ENCODE assay signal across 27 cellular contexts in the genomic region with DNA sequence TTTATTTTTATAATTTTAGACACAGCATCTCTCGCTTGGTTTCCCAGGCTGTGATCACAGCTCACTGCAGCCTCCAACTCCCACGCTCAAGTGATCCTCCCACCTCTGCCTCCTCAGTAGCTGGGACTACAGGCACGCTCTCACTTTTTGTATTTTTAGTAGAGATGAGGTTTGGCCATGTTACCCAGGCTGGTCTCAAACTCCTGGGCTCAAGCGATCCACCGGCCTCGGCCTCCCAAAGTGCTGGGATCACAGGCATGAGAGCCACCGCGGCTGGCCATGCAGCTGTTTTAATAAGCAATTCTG. TPM values are rescaled to one million over a fixed set of nuclear protein-coding genes. Genes with fewer than 3 reads are reported as not detected.
DNase-seq lines count a peak whose midpoint lies in the region; ATAC-seq, FAIRE-seq and TF ChIP-seq lines count a peak whose summit lies in the region.
"Had no signal": no experiment of that assay in that cellular context is flagged by ENCODE, and none has a peak within 500 bp of the region (broad histone marks: within the 10 kb centered on the region; RNA-seq: fewer than 3 reads in every experiment).

No MANE protein-coding gene starts in this region.

- ATAC-seq in A549 (no peak), HepG2 (no peak), left ventricle myocardium superior (no peak)

- H3K4me1 ChIP-seq in A549 (peaks cover 30% of the 10 kb centered on the region), SJSA1 (replicated peaks) (peaks cover 23% of the 10 kb centered on the region), HepG2 (ENCODE audit: insufficient read depth, low read length) (peaks cover 5% of the 10 kb centered on the region)

- H3K4me1 Mint-ChIP-seq in nephron = peaks cover 13% of the 10 kb centered on the region

- H3K79me2 ChIP-seq in HepG2 (ENCODE audit: insufficient read depth, low read length) = peaks cover 18% of the 10 kb centered on the region

- TF ChIP-seq RAD21 in A549 (conservative IDR thresholded peaks at IDR 0.05 in 1 of 2, IDR thresholded peaks at IDR 0.05 in 1 of 2) (no peak), HepG2 (CRISPR knock-in tag; IDR thresholded peaks at IDR 0.05) (no peak)

- POLR2A ChIA-PET in A549 (lab: Yijun Ruan, JAX) = no interaction called here
- POLR2A ChIA-PET in HepG2 (lab: Yijun Ruan, JAX) = no interaction called here
- POLR2A ChIA-PET in GM10248 (lab: Yijun Ruan, JAX) = no interaction called here

- peak overlapping the region in 2 of 3 experiments; percentile 25 to 65 for H3K27ac Mint-ChIP-seq in nephron

- H3K4me2 ChIP-seq in A549 (peak overlapping the region; percentile 43; the same call in 2 of the 3 replicates), HepG2 (ENCODE audit: low read depth, low read length) (no peak overlapping the region)

- no peak for TF ChIP-seq EP300 in A549 (IDR thresholded peaks at IDR 0.05)
- no peak for TF ChIP-seq EP300 in HepG2 (IDR thresholded peaks at IDR 0.05; ENCODE audit: low read depth in 2 of 2, low read length in 2 of 2)
- TF ChIP-seq EP300 in HepG2 (CRISPR knock-in tag; IDR thresholded peaks at IDR 0.05; ENCODE audit: borderline replicate concordance) = no peak

- peaks cover 10% of the 10 kb centered on the region for H3K36me3 Mint-ChIP-seq in nephron (ENCODE audit: low read depth)

- H3K4me3 Mint-ChIP-seq in nephron = no peak overlapping the region
- H3K4me3 Mint-ChIP-seq: CD8-positive, alpha-beta memory T cell had no signal

- no peak for TF ChIP-seq POLR2A in A549 (IDR thresholded peaks at IDR 0.05; ENCODE audit: low read length)
- no peak for TF ChIP-seq POLR2A in HepG2 (IDR thresholded peaks at IDR 0.05; ENCODE audit: insufficient read depth in 1 of 2, low read depth in 2 of 2, low read length in 2 of 2)

- FAIRE-seq in A549 (lab: Jason Lieb, UNC) (no peak), HepG2 (lab: Jason Lieb, UNC) (no peak)
- FAIRE-seq: G401.6, GM18507 had no signal

- 93% methylated on average over 8 of the region's 8 CpGs for WGBS in A549 (ENCODE audit: missing lambda C conversion rate)
- 95% methylated on average over 8 of the region's 8 CpGs for WGBS in HepG2 (ENCODE audit: low lambda C conversion rate)

- H3K4me3 ChIP-seq in A549 (no peak overlapping the region), SJSA1 (no peak overlapping the region), HepG2 (replicated peaks in 1 of 3; ENCODE audit: insufficient read depth in 1 of 3, low read depth in 2 of 3, low read length in 3 of 3) (no peak overlapping the region)

- no peaks in the 10 kb centered on the region for H3K27me3 Mint-ChIP-seq in nephron (ENCODE audit: low read depth)

- no peaks in the 10 kb centered on the region for H3K27me3 ChIP-seq in SJSA1 (replicated peaks)
- no peaks in the 10 kb centered on the region for H3K27me3 ChIP-seq in HepG2 (ENCODE audit: control insufficient read depth in 1 of 2, insufficient read depth in 2 of 2, low read length in 2 of 2)

- no peak for DNase-seq in A549 (ENCODE audit: low read depth in 1 of 2, low spot score in 1 of 2)
- DNase-seq in SJSA1 (ENCODE audit: low read depth in 1 of 2, low spot score in 2 of 2) = no peak
- DNase-seq in HepG2 (ENCODE audit: low spot score) = no peak
- no peak for DNase-seq in NCI-H2107 treated with DMSO at 0.1 percent for 48 hours (lab: John Stamatoyannopoulos, UW; ENCODE audit: unreplicated experiment)
- DNase-seq in GM10248 (ENCODE audit: extremely low spot score) = no peak
- DNase-seq in left ventricle myocardium superior = no peak
- DNase-seq in NCI-H69 (lab: John Stamatoyannopoulos, UW) = no peak
- DNase-seq: 8988T; AML-193; Calu3; CD8-positive, alpha-beta memory T cell; DMS153; KBM-7; MM.1S; NCI-H1048; NCI-H1436 treated with DMSO at 0.1 percent for 48 hours; NCI-H1930; NCI-H2227 treated with DMSO at 0.1 percent for 48 hours; NCI-H510A; NCI-H748 treated with DMSO at 0.1 percent for 48 hours; SHP77 treated with DMSO at 0.1 percent for 48 hours had no signal

- CTCF ChIA-PET in A549 (lab: Yijun Ruan, JAX) (no interaction called here), HepG2 (lab: Yijun Ruan, JAX; ENCODE audit: low intra/inter-chr PET ratio, low total read pairs) (no interaction called here), GM10248 (lab: Yijun Ruan, JAX) (no interaction called here)

- H3K27ac ChIP-seq in A549 (peak overlapping the region; percentile 50 to 59; a peak in 4 of 6 replicates), SJSA1 (peak overlapping the region; percentile 27; the same call in 1 of the 2 replicates), HepG2 (ENCODE audit: extremely low read length, insufficient read depth, low read length) (no peak overlapping the region)
- H3K27ac ChIP-seq: C4-2B, HL-60, RWPE1 had no signal

- TF ChIP-seq CTCF in A549 (IDR thresholded peaks at IDR 0.05) (no peak), HepG2 (CRISPR knock-in tag; IDR thresholded peaks at IDR 0.05) (no peak), nephron (IDR thresholded peaks at IDR 0.05; ENCODE audit: unreplicated experiment in 3 of 3) (no peak), GM10248 (IDR thresholded peaks at IDR 0.05; ENCODE audit: control extremely low read depth, extremely low read depth, low read depth, missing control alignments) (no peak)

- H3K9me3 Mint-ChIP-seq in nephron = no peaks in the 10 kb centered on the region

- H4K20me1 ChIP-seq in HepG2 (ENCODE audit: insufficient read depth, low read length) = peaks cover 6% of the 10 kb centered on the region

- intact Hi-C loops in HepG2 (cut with micrococcal nuclease; ENCODE audit: unreplicated experiment) = no loop called here
- intact Hi-C loops in left ventricle myocardium superior (cut with micrococcal nuclease) = no loop called here

- H3K9me3 ChIP-seq in A549 = no peaks in the 10 kb centered on the region
- H3K9me3 ChIP-seq in SJSA1 (replicated peaks) = no peaks in the 10 kb centered on the region
- no peaks in the 10 kb centered on the region for H3K9me3 ChIP-seq in HepG2 (ENCODE audit: low read length)

- no peak overlapping the region for H3K9ac ChIP-seq in HepG2 (ENCODE audit: insufficient read depth, low read depth, low read length)

- no peak overlapping the region for H2AFZ ChIP-seq in HepG2 (ENCODE audit: low read length)

- in situ Hi-C loops in HepG2 (cut with HindIII; ENCODE audit: extremely low pct_ligation_motif_present, low pct_unique_long_range_greater_than_20kb) = no loop called here

- no TSS peak for BruUV-seq in HepG2 (replicated peaks; lab: Mats Ljungman, UMichigan)

- H3K36me3 ChIP-seq in SJSA1 = no peaks in the 10 kb centered on the region
- H3K36me3 ChIP-seq in HepG2 (replicated peaks in 1 of 2; ENCODE audit: control insufficient read depth in 1 of 2, insufficient read depth in 2 of 2, low read length in 2 of 2) = no peaks in the 10 kb centered on the region

RNA-seq across cellular contexts. Expression of a gene that starts 39.1 kb away (rescaled TPM):
- polyA plus RNA-seq in A549 (2011; rRNA removed) = 56.3 and 71.6 TPM in 2 replicates
- polyA plus RNA-seq in A549 (2012; cell fraction: cytosol; rRNA removed) = 59.4 and 59.7 TPM in 2 replicates
- 43.1 and 45.8 TPM in 2 replicates for polyA plus RNA-seq in A549 (2012; cell fraction: nucleus; rRNA removed)
- polyA plus RNA-seq in A549 (2017; fragmentation: RNase III; extraction: RNeasy Plus Mini Kit Qiagen cat#74134 plus additional on column Dnase treatment) = 26.2 to 32.1 TPM (median 29.7 TPM) in 3 replicates
- 56.4 and 62.1 TPM in 2 replicates for polyA minus RNA-seq in A549 (2011; rRNA and poly(A)+ RNA removed)
- total RNA-seq in SJSA1 (2014; rRNA removed; shearing (Covaris generic)) = 19.3 and 23.9 TPM in 2 replicates
- 11.4 and 15.5 TPM in 2 replicates for total RNA-seq in HepG2 (2016; rRNA removed; fragmentation: Illumina TruSeq; extraction: Trizol)
- 17.0 and 17.1 TPM in 2 replicates for total RNA-seq in HepG2 (2016; cell fraction: cytosol; rRNA removed; fragmentation: Illumina TruSeq; extraction: Trizol; ENCODE audit: low read depth)
- total RNA-seq in HepG2 (2016; cell fraction: insoluble cytoplasmic fraction; rRNA removed; fragmentation: Illumina TruSeq; extraction: Trizol) = 12.0 and 16.4 TPM in 2 replicates
- 20.4 and 22.0 TPM in 2 replicates for total RNA-seq in HepG2 (2016; cell fraction: membrane; rRNA removed; fragmentation: Illumina TruSeq; extraction: Trizol)
- total RNA-seq in HepG2 (2016; cell fraction: nucleus; rRNA removed; fragmentation: Illumina TruSeq; extraction: Trizol) = 10.0 and 12.2 TPM in 2 replicates
- polyA plus RNA-seq in HepG2 (2011; rRNA removed) = 24.3 and 28.9 TPM in 2 replicates
- 43.6 and 44.6 TPM in 2 replicates for polyA plus RNA-seq in HepG2 (2011; cell fraction: cytosol; rRNA removed)
- polyA plus RNA-seq in HepG2 (2011; cell fraction: nucleus; rRNA removed) = 19.8 and 21.8 TPM in 2 replicates
- polyA plus RNA-seq in HepG2 (2012) = 27.9 and 45.4 TPM in 2 replicates
- polyA plus RNA-seq in HepG2 (2016; cell fraction: cytosol; fragmentation: Illumina TruSeq; extraction: Trizol; ENCODE audit: low read depth) = 32.7 and 33.4 TPM in 2 replicates
- polyA plus RNA-seq in HepG2 (2016; cell fraction: insoluble cytoplasmic fraction; fragmentation: Illumina TruSeq; extraction: Trizol; ENCODE audit: low read depth) = 17.5 and 19.2 TPM in 2 replicates
- 32.3 and 33.0 TPM in 2 replicates for polyA plus RNA-seq in HepG2 (2016; cell fraction: membrane; fragmentation: Illumina TruSeq; extraction: Trizol; ENCODE audit: low read depth)
- polyA plus RNA-seq in HepG2 (2016; cell fraction: nucleus; fragmentation: Illumina TruSeq; extraction: Trizol; ENCODE audit: insufficient read depth, low read depth) = 15.6 and 21.5 TPM in 2 replicates
- polyA minus RNA-seq in HepG2 (2011; rRNA and poly(A)+ RNA removed; ENCODE audit: low replicate concordance) = 43.4 and 47.9 TPM in 2 replicates
- polyA minus RNA-seq in HepG2 (2011; cell fraction: cytosol; rRNA and poly(A)+ RNA removed) = 18.8 and 19.4 TPM in 2 replicates
- 16.5 and 19.1 TPM in 2 replicates for polyA minus RNA-seq in HepG2 (2011; cell fraction: nucleus; rRNA and poly(A)+ RNA removed)
- 38.4 TPM for total RNA-seq in left ventricle myocardium superior

RNA-seq across cellular contexts. Expression of a gene that starts 39.1 kb away (rescaled TPM):
- 21.1 and 21.9 TPM in 2 replicates for polyA plus RNA-seq in A549 (2011; rRNA removed)
- polyA plus RNA-seq in A549 (2012; cell fraction: cytosol; rRNA removed) = 25.2 and 37.3 TPM in 2 replicates
- polyA plus RNA-seq in A549 (2012; cell fraction: nucleus; rRNA removed) = 23.5 and 26.6 TPM in 2 replicates
- polyA plus RNA-seq in A549 (2017; fragmentation: RNase III; extraction: RNeasy Plus Mini Kit Qiagen cat#74134 plus additional on column Dnase treatment) = 17.0 to 19.7 TPM (median 18.9 TPM) in 3 replicates
- 19.4 and 25.5 TPM in 2 replicates for polyA minus RNA-seq in A549 (2011; rRNA and poly(A)+ RNA removed)
- 38.8 and 57.2 TPM in 2 replicates for total RNA-seq in SJSA1 (2014; rRNA removed; shearing (Covaris generic))
- 28.9 and 29.8 TPM in 2 replicates for total RNA-seq in HepG2 (2016; rRNA removed; fragmentation: Illumina TruSeq; extraction: Trizol)
- total RNA-seq in HepG2 (2016; cell fraction: cytosol; rRNA removed; fragmentation: Illumina TruSeq; extraction: Trizol; ENCODE audit: low read depth) = 4.7 and 6.3 TPM in 2 replicates
- total RNA-seq in HepG2 (2016; cell fraction: insoluble cytoplasmic fraction; rRNA removed; fragmentation: Illumina TruSeq; extraction: Trizol) = 24.4 and 29.9 TPM in 2 replicates
- total RNA-seq in HepG2 (2016; cell fraction: membrane; rRNA removed; fragmentation: Illumina TruSeq; extraction: Trizol) = 21.5 and 24.7 TPM in 2 replicates
- 14.1 and 17.2 TPM in 2 replicates for total RNA-seq in HepG2 (2016; cell fraction: nucleus; rRNA removed; fragmentation: Illumina TruSeq; extraction: Trizol)
- 20.0 and 24.1 TPM in 2 replicates for polyA plus RNA-seq in HepG2 (2011; rRNA removed)
- 17.2 and 25.9 TPM in 2 replicates for polyA plus RNA-seq in HepG2 (2011; cell fraction: cytosol; rRNA removed)
- 15.2 and 18.2 TPM in 2 replicates for polyA plus RNA-seq in HepG2 (2011; cell fraction: nucleus; rRNA removed)
- polyA plus RNA-seq in HepG2 (2012) = 18.2 TPM in 2 replicates
- polyA plus RNA-seq in HepG2 (2016; cell fraction: cytosol; fragmentation: Illumina TruSeq; extraction: Trizol; ENCODE audit: low read depth) = 3.0 and 3.2 TPM in 2 replicates
- 25.3 and 26.7 TPM in 2 replicates for polyA plus RNA-seq in HepG2 (2016; cell fraction: insoluble cytoplasmic fraction; fragmentation: Illumina TruSeq; extraction: Trizol; ENCODE audit: low read depth)
- polyA plus RNA-seq in HepG2 (2016; cell fraction: membrane; fragmentation: Illumina TruSeq; extraction: Trizol; ENCODE audit: low read depth) = 10.1 and 11.7 TPM in 2 replicates
- polyA plus RNA-seq in HepG2 (2016; cell fraction: nucleus; fragmentation: Illumina TruSeq; extraction: Trizol; ENCODE audit: insufficient read depth, low read depth) = 17.2 and 17.7 TPM in 2 replicates
- 51.4 and 60.3 TPM in 2 replicates for polyA minus RNA-seq in HepG2 (2011; rRNA and poly(A)+ RNA removed; ENCODE audit: low replicate concordance)
- polyA minus RNA-seq in HepG2 (2011; cell fraction: cytosol; rRNA and poly(A)+ RNA removed) = 25.4 and 30.2 TPM in 2 replicates
- polyA minus RNA-seq in HepG2 (2011; cell fraction: nucleus; rRNA and poly(A)+ RNA removed) = 10.9 and 13.4 TPM in 2 replicates
- 73.9 TPM for total RNA-seq in left ventricle myocardium superior
